In genomic region chr15:92813440-92813839, GRCh38 we compare ENCODE assay signal across 22 cellular contexts.
DNase-seq lines count a peak whose midpoint lies in the region; ATAC-seq and TF ChIP-seq lines count a peak whose summit lies in the region.
"Had no signal": no experiment of that assay in that cellular context is flagged by ENCODE, and none has a peak within 500 bp of the region (broad histone marks: within the 10 kb centered on the region; RNA-seq: fewer than 3 reads in every experiment).

No MANE protein-coding gene starts in this region.

- DNase-seq in activated CD4-positive, alpha-beta T cell treated with anti-CD3 and anti-CD28 coated beads for 36 hours: no peak
- DNase-seq in activated CD4-positive, alpha-beta T cell treated with anti-CD3 and anti-CD28 coated beads, Interleukin-2, amount 50 U/mL, for 4 hours: no peak
- DNase-seq in Jurkat, Clone E6-1 (ENCODE audit: low read depth, low spot score): peak; percentile 75
- DNase-seq in nephron progenitor cell (no peak), adrenal gland (no peak)
- DNase-seq: 8988T; activated CD4-positive, alpha-beta T cell treated with anti-CD3 and anti-CD28 coated beads for 4 hours; activated effector memory CD4-positive, alpha-beta T cell treated with anti-CD3 and anti-CD28 coated beads, Interleukin-2, amount 50 U/mL, for 16 hours; colonic mucosa; DMS153; hippocampal formation; Karpas-422; kidney; NCI-H1092 treated with DMSO at 0.1 percent for 48 hours; NCI-H524 treated with DMSO at 0.1 percent for 48 hours; OCI-M1; retina; thyroid gland had no signal

- no peaks in the 10 kb centered on the region for H3K9me3 ChIP-seq in adrenal gland (replicated peaks in 1 of 3)
- H3K9me3 ChIP-seq: colonic mucosa, thyroid gland had no signal

- H3K36me3 ChIP-seq in adrenal gland (replicated peaks in 1 of 2): no peaks in the 10 kb centered on the region
- H3K36me3 ChIP-seq: colonic mucosa, thyroid gland had no signal

- TF ChIP-seq POLR2A in adrenal gland (IDR thresholded peaks at IDR 0.05): no peak

- H3K27ac Mint-ChIP-seq in activated CD4-positive, alpha-beta T cell treated with anti-CD3 and anti-CD28 coated beads for 36 hours: peak overlapping the region; percentile 82
- H3K27ac Mint-ChIP-seq in activated T-helper 17 cell treated with anti-CD3 and anti-CD28 coated beads, Interleukin-2, amount 50 U/mL, for 72 hours: peak overlapping the region; percentile 100
- peak overlapping the region; percentile 82 to 94 (median 89) for H3K27ac Mint-ChIP-seq in nephron
- H3K27ac Mint-ChIP-seq in nephron progenitor cell: no peak overlapping the region

- H3K4me1 Mint-ChIP-seq in activated CD4-positive, alpha-beta T cell treated with anti-CD3 and anti-CD28 coated beads for 36 hours: peaks cover 45% of the 10 kb centered on the region
- H3K4me1 Mint-ChIP-seq in activated T-helper 17 cell treated with anti-CD3 and anti-CD28 coated beads, Interleukin-2, amount 50 U/mL, for 72 hours: peaks cover 22% of the 10 kb centered on the region
- peaks cover 35% of the 10 kb centered on the region for H3K4me1 Mint-ChIP-seq in nephron
- H3K4me1 Mint-ChIP-seq in nephron progenitor cell: peaks cover 65% of the 10 kb centered on the region

- no peaks in the 10 kb centered on the region for H3K27me3 Mint-ChIP-seq in activated CD4-positive, alpha-beta T cell treated with anti-CD3 and anti-CD28 coated beads for 36 hours
- H3K27me3 Mint-ChIP-seq in activated T-helper 17 cell treated with anti-CD3 and anti-CD28 coated beads, Interleukin-2, amount 50 U/mL, for 72 hours: no peaks in the 10 kb centered on the region
- H3K27me3 Mint-ChIP-seq in nephron (ENCODE audit: low read depth) (no peaks in the 10 kb centered on the region), nephron progenitor cell (ENCODE audit: low read depth, poor library complexity) (no peaks in the 10 kb centered on the region)

- CTCF ChIA-PET in activated CD4-positive, alpha-beta T cell treated with anti-CD3 and anti-CD28 coated beads for 36 hours (lab: Charles Lee): interaction anchor here (0.8 to 1.5 kb wide), 9 partner anchors 9 to 1757 kb away, joined by 3 to 9 read pairs (median 3); no protein-coding TSS in a partner anchor

- H3K4me3 Mint-ChIP-seq in activated CD4-positive, alpha-beta T cell treated with anti-CD3 and anti-CD28 coated beads for 36 hours: peak overlapping the region; percentile 57
- peak overlapping the region; percentile 99 for H3K4me3 Mint-ChIP-seq in activated T-helper 17 cell treated with anti-CD3 and anti-CD28 coated beads, Interleukin-2, amount 50 U/mL, for 72 hours
- H3K4me3 Mint-ChIP-seq in nephron (peak overlapping the region in 1 of 3 experiments; percentile 73), nephron progenitor cell (no peak overlapping the region)

- peaks cover under 1 to 34% of the 10 kb centered on the region in 2 donors for H3K4me1 ChIP-seq in adrenal gland (replicated peaks in 1 of 2)
- H3K4me1 ChIP-seq: colonic mucosa had no signal

- intact Hi-C loops in activated CD4-positive, alpha-beta T cell treated with anti-CD3 and anti-CD28 coated beads for 36 hours (cut with DNase I, micrococcal nuclease): loop anchor here in 1 of 2 experiments (5.0 kb wide), 1 partner anchor 34 kb away; no protein-coding TSS in a partner anchor
- intact Hi-C loops in adrenal gland (cut with DNase I): loop anchor here in 1 of 2 donors (5.0 kb wide), 1 partner anchor 69 kb away; no protein-coding TSS in a partner anchor

- no peak overlapping the region for H3K4me3 ChIP-seq in Jurkat, Clone E6-1 (ENCODE audit: low read length)
- no peak overlapping the region for H3K4me3 ChIP-seq in adrenal gland
- H3K4me3 ChIP-seq: colonic mucosa, SK-N-MC, thyroid gland had no signal

- no peak for ATAC-seq in activated CD4-positive, alpha-beta T cell treated with anti-CD3 and anti-CD28 coated beads for 36 hours
- no peak for ATAC-seq in activated T-helper 17 cell treated with anti-CD3 and anti-CD28 coated beads, Interleukin-2, amount 50 U/mL, for 72 hours (replicated peaks)
- ATAC-seq in HG02870 (IDR thresholded peaks at IDR 0.05; ENCODE audit: unreplicated experiment): no peak

- H3K27ac ChIP-seq in adrenal gland: no peak overlapping the region
- H3K27ac ChIP-seq: colonic mucosa, SK-N-MC, thyroid gland had no signal

- no peaks in the 10 kb centered on the region for H3K27me3 ChIP-seq in adrenal gland
- H3K27me3 ChIP-seq: colonic mucosa, thyroid gland had no signal

- TF ChIP-seq CTCF in nephron (IDR thresholded peaks at IDR 0.05; ENCODE audit: unreplicated experiment in 3 of 3): no peak
- TF ChIP-seq CTCF in nephron progenitor cell (IDR thresholded peaks at IDR 0.05): no peak
- TF ChIP-seq CTCF in adrenal gland (IDR thresholded peaks at IDR 0.05): no peak

- POLR2A ChIA-PET in activated CD4-positive, alpha-beta T cell treated with anti-CD3 and anti-CD28 coated beads for 36 hours (lab: Charles Lee): interaction anchor here (0.6 to 1.5 kb wide), 5 partner anchors 19 to 1344 kb away, joined by 3 to 8 read pairs (median 4); partner anchors contain the start of gene CHD2

- WGBS in adrenal gland, 4 donors: 86 to 90% (median 87%) methylated on average over 5 of the region's 5 CpGs

- no peaks in the 10 kb centered on the region for H3K36me3 Mint-ChIP-seq in activated CD4-positive, alpha-beta T cell treated with anti-CD3 and anti-CD28 coated beads for 36 hours (ENCODE audit: low read depth)
- peaks cover 7% of the 10 kb centered on the region for H3K36me3 Mint-ChIP-seq in activated T-helper 17 cell treated with anti-CD3 and anti-CD28 coated beads, Interleukin-2, amount 50 U/mL, for 72 hours (ENCODE audit: low read depth)
- H3K36me3 Mint-ChIP-seq in nephron (ENCODE audit: low read depth): no peaks in the 10 kb centered on the region
- H3K36me3 Mint-ChIP-seq in nephron progenitor cell (ENCODE audit: low read depth): no peaks in the 10 kb centered on the region

- no peaks in the 10 kb centered on the region for H3K9me3 Mint-ChIP-seq in activated CD4-positive, alpha-beta T cell treated with anti-CD3 and anti-CD28 coated beads for 36 hours (ENCODE audit: low read depth)
- H3K9me3 Mint-ChIP-seq in activated T-helper 17 cell treated with anti-CD3 and anti-CD28 coated beads, Interleukin-2, amount 50 U/mL, for 72 hours: no peaks in the 10 kb centered on the region
- H3K9me3 Mint-ChIP-seq in nephron (no peaks in the 10 kb centered on the region), nephron progenitor cell (no peaks in the 10 kb centered on the region)
